In the genomic region with DNA sequence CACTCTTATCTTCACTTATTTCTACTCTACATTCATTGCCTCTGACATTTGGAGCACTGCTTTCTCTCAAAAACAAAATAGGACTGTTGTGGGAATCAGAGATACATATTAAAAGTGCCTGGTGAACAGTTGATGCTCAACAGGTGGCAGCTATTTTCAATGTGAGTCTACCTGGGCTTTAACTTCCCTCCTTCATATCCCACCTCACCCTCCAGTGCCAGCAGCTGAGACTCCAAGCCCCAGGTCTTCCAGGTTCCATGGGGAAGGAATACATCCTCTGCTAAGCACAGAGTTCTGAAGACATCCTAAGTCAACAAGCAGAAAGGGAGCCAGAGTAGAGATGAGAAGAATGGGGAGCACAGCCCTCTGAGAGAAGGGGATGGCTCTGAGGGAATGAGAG, we compare ENCODE assay signal across 1 cellular context.
TF ChIP-seq lines count a peak whose summit lies in the region.

No MANE protein-coding gene starts in this region.

TF ChIP-seq in HepG2, 621 proteins besides CTCF, POLR2A, EP300 and RAD21:
- TF ChIP-seq ZNF180 (CRISPR knock-in tag; IDR thresholded peaks at IDR 0.05; ENCODE audit: borderline replicate concordance, low read depth), result no peak
- TF ChIP-seq, protein P1, sequence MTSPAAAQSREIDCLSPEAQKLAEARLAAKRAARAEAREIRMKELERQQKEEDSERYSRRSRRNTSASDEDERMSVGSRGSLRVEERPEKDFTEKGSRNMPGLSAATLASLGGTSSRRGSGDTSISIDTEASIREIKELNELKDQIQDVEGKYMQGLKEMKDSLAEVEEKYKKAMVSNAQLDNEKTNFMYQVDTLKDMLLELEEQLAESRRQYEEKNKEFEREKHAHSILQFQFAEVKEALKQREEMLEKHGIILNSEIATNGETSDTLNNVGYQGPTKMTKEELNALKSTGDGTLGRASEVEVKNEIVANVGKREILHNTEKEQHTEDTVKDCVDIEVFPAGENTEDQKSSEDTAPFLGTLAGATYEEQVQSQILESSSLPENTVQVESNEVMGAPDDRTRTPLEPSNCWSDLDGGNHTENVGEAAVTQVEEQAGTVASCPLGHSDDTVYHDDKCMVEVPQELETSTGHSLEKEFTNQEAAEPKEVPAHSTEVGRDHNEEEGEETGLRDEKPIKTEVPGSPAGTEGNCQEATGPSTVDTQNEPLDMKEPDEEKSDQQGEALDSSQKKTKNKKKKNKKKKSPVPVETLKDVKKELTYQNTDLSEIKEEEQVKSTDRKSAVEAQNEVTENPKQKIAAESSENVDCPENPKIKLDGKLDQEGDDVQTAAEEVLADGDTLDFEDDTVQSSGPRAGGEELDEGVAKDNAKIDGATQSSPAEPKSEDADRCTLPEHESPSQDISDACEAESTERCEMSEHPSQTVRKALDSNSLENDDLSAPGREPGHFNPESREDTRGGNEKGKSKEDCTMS (CRISPR knock-in tag; conservative IDR thresholded peaks at IDR 0.05), result no peak
- TF ChIP-seq ZNF253 (CRISPR knock-in tag; IDR thresholded peaks at IDR 0.05; ENCODE audit: borderline replicate concordance), result no peak
- TF ChIP-seq ZNF263 (CRISPR knock-in tag; IDR thresholded peaks at IDR 0.05), result 0 out of 2 replicates have a peak, but pooled peaks have one; percentile 59
- no peak for TF ChIP-seq SPEN (CRISPR knock-in tag; IDR thresholded peaks at IDR 0.05; ENCODE audit: low read depth)
- no peak for TF ChIP-seq HMG20A (CRISPR knock-in tag; IDR thresholded peaks at IDR 0.05; ENCODE audit: borderline replicate concordance)
